In genomic region chr18:46242185-46242584, GRCh38 we compare ENCODE assay signal across 2 cellular contexts.
TF ChIP-seq lines count a peak whose summit lies in the region.

No MANE protein-coding gene starts in this region.

TF ChIP-seq in SK-N-SH, 30 proteins besides CTCF, POLR2A, EP300 and RAD21 (continued from another document):
- TF ChIP-seq MXI1 (IDR thresholded peaks at IDR 0.05; ENCODE audit: low read depth, low read length) = no peak
- no peak for TF ChIP-seq TEAD4 (IDR thresholded peaks at IDR 0.05; ENCODE audit: borderline replicate concordance, insufficient read depth)
- TF ChIP-seq TCF12 (IDR thresholded peaks at IDR 0.05) = no peak
- no peak for TF ChIP-seq SMC3 (IDR thresholded peaks at IDR 0.05; ENCODE audit: low read depth, low read length)
- no peak for TF ChIP-seq NRF1 (IDR thresholded peaks at IDR 0.05; ENCODE audit: low read depth, low read length)
- no peak for TF ChIP-seq REST (IDR thresholded peaks at IDR 0.05; ENCODE audit: low read depth, low read length)
- no peak for TF ChIP-seq FOXM1 (IDR thresholded peaks at IDR 0.05; ENCODE audit: low read depth)

TF ChIP-seq in SK-N-SH treated with all-trans-retinoic acid at 6 μM for 48 hours, 23 proteins besides CTCF, POLR2A, EP300 and RAD21 (continued from another document):
- TF ChIP-seq CREB5 (CRISPR knock-in tag; IDR thresholded peaks at IDR 0.05; ENCODE audit: low read depth) (no peak), ZFP3 (CRISPR knock-in tag; IDR thresholded peaks at IDR 0.05) (no peak), PPARA (CRISPR knock-in tag; IDR thresholded peaks at IDR 0.05; ENCODE audit: borderline replicate concordance) (no peak), GLIS3 (CRISPR knock-in tag; IDR thresholded peaks at IDR 0.05) (no peak), ARNTL (CRISPR knock-in tag; IDR thresholded peaks at IDR 0.05; ENCODE audit: borderline replicate concordance, low read depth) (no peak)
